In the genomic region with DNA sequence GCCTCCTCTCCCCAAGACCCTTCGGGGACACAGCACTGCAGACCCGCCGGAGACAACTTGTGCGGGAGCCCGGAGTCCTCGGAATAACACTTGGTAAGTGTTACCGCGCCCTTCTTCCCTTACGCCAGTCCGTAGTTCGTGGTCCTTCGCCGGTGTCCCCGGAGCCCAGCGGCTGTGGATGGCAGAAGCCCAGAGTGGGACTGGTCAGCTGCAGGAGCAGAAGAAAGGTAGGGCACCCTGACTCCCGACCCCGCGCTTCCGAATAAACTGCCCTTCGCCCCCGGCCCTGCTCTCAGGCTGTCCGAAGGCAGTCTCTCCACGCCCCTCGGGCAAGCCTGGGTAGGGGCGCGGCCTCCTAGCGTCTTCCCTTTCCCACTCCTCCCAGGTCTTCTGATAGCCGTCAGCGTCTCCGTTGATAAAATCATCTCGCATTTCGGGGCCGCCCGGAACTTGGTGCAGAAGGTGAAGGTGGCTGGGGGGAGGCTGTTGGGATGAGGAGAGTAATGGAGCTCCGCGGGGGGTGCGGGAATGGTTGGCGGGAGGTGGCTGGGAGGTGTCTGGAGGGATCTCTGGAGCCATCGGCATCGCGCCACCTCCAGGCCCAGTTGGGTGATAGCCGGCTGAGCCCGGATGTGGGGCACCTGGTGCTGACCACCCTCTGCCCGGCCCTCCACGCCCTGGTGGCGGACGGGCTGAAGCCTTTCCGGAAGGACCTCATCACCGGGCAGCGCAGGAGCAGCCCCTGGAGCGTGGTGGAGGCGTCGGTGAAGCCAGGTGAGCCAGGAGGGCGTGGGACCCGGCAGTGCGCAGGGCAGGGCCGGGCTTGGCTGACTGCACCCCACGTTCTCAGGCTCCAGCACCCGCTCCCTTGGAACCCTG, we compare ENCODE assay signal across 8 cellular contexts. TPM values are rescaled to one million over a fixed set of nuclear protein-coding genes. Genes with fewer than 3 reads are reported as not detected.
DNase-seq lines count a peak whose midpoint lies in the region; ATAC-seq and TF ChIP-seq lines count a peak whose summit lies in the region.

No MANE protein-coding gene starts in this region.

- TF ChIP-seq CTCF in OCI-LY3 (IDR thresholded peaks at IDR 0.05; ENCODE audit: low read depth, low read length) = peak; percentile 40

- peak overlapping the region; percentile 99 for H3K9ac ChIP-seq in OCI-LY3 (ENCODE audit: low read length)

- DNase-seq in DMS114 treated with DMSO at 0.1 percent for 48 hours (lab: John Stamatoyannopoulos, UW; ENCODE audit: unreplicated experiment) = peak; percentile 64
- peak; percentile 70 to 74 for DNase-seq in T47D (ENCODE audit: low read depth in 1 of 2, low spot score in 1 of 2)
- peak in 1 of 3 donors; percentile 20 for DNase-seq in immature natural killer cell
- no peak for DNase-seq in GM19238 (ENCODE audit: insufficient read length, low spot score)

- H3K4me3 ChIP-seq in OCI-LY3 (ENCODE audit: low read length) = peak overlapping the region; percentile 93
- peak overlapping the region; percentile 63 to 91 (median 77) for H3K4me3 ChIP-seq in skin epidermis

- no peaks in the 10 kb centered on the region for H3K79me2 ChIP-seq in OCI-LY3 (ENCODE audit: low read length)

- H4K20me1 ChIP-seq in OCI-LY3 (ENCODE audit: insufficient read depth, low read length) = peaks cover 9% of the 10 kb centered on the region; the same call in 1 of the 2 replicates

- peaks cover 0 to 2% (median 0%) of the 10 kb centered on the region in 3 donors for H3K36me3 Mint-ChIP-seq in immature natural killer cell

- peak overlapping the region; percentile 85 to 92 (median 88) for H3K4me3 Mint-ChIP-seq in immature natural killer cell

- H3K36me3 ChIP-seq in OCI-LY3 (replicated peaks; ENCODE audit: low read depth, low read length) = peaks cover 16% of the 10 kb centered on the region

- H3K27ac ChIP-seq in OCI-LY3 (ENCODE audit: low read length) (0 out of 2 replicates have a peak overlapping the region, but pooled peaks have one; percentile 5), skin epidermis (peak overlapping the region; percentile 56 to 98 (median 94))

- peak overlapping the region; percentile 96 for H3K4me2 ChIP-seq in OCI-LY3 (ENCODE audit: low read length)

- peaks cover 11% of the 10 kb centered on the region for H3K4me1 ChIP-seq in OCI-LY3 (ENCODE audit: low read length)

- peaks cover 0 to 9% (median 5%) of the 10 kb centered on the region in 3 donors for H3K27me3 Mint-ChIP-seq in immature natural killer cell (ENCODE audit: low read depth in 3 of 3)

- peak overlapping the region; percentile 57; the same call in 1 of the 2 replicates for H2AFZ ChIP-seq in OCI-LY3 (ENCODE audit: low read depth, low read length)

- no peaks in the 10 kb centered on the region for H3K27me3 ChIP-seq in OCI-LY3 (ENCODE audit: low read depth, low read length)

- H3K9me3 ChIP-seq in OCI-LY3 (ENCODE audit: insufficient read depth, low read length) = no peaks in the 10 kb centered on the region

- peaks cover 21 to 27% of the 10 kb centered on the region in 2 donors for H3K4me1 Mint-ChIP-seq in immature natural killer cell

- ATAC-seq in HG03025 (IDR thresholded peaks at IDR 0.05; ENCODE audit: low FRiP score, unreplicated experiment) (peak; percentile 2), HG03175 (IDR thresholded peaks at IDR 0.05; ENCODE audit: unreplicated experiment) (no peak)

- no peaks in the 10 kb centered on the region for H3K9me3 Mint-ChIP-seq in immature natural killer cell

- peak overlapping the region in 5 of 6 donors; percentile 37 to 79 (median 60) for H3K27ac Mint-ChIP-seq in immature natural killer cell

- in situ Hi-C loops in T47D (cut with HindIII; ENCODE audit: low pct_unique_long_range_greater_than_20kb, low sequenced_read_pairs) = no loop called here

RNA-seq across cellular contexts. Expression of gene RUSC1, which starts 4.3 kb away (rescaled TPM):
- 10 to 100 TPM in 2 of 3 donors, 1 to 10 TPM in 1; 9.2 to 21.3 (median 18.1) TPM for polyA plus RNA-seq in immature natural killer cell

RNA-seq across cellular contexts. Expression of gene FDPS, which starts 16.3 kb away (rescaled TPM):
- 100 to 1,000 TPM; 173 to 279 (median 206) TPM for polyA plus RNA-seq in immature natural killer cell

RNA-seq across cellular contexts. Expression of gene PKLR, which starts 23.7 kb away (rescaled TPM):
- not detected for polyA plus RNA-seq in immature natural killer cell

RNA-seq across cellular contexts. Expression of gene HCN3, which starts 47.7 kb away (rescaled TPM):
- polyA plus RNA-seq in immature natural killer cell = under 1 TPM in 1 of 3 donors, not detected in 2; 0.52 TPM

RNA-seq across cellular contexts. Expression of gene CLK2, which starts 51.7 kb away (rescaled TPM):
- 10 to 100 TPM in 1 of 3 donors, 1 to 10 TPM in 2; 5.8 to 15.6 (median 6.2) TPM for polyA plus RNA-seq in immature natural killer cell
